26 cellular contexts compared by ENCODE assay signal in genomic region chr10:9097206-9097990, GRCh38.
DNase-seq lines count a peak whose midpoint lies in the region; ATAC-seq, FAIRE-seq and TF ChIP-seq lines count a peak whose summit lies in the region.
"Had no signal": no experiment of that assay in that cellular context is flagged by ENCODE, and none has a peak within 500 bp of the region (broad histone marks: within the 10 kb centered on the region; RNA-seq: fewer than 3 reads in every experiment).

No MANE protein-coding gene starts in this region.

- peaks cover 12% of the 10 kb centered on the region for H3K36me3 Mint-ChIP-seq in stimulated activated naive CD8-positive, alpha-beta T cell treated with anti-CD3 and anti-CD28 coated beads, Interleukin-15, Interleukin-2, amounts not matched to agents 100 ng/mL and 50 ng/mL, for 24 hours (ENCODE audit: low read depth)
- H3K36me3 Mint-ChIP-seq: CD14-positive monocyte; natural killer cell treated with Interleukin-12 subunit alpha and Interleukin-12 subunit beta and Interleukin-15 and Interleukin-18, amount 100 ng/mL, for 72 hours; stimulated activated effector memory CD8-positive, alpha-beta T cell treated with anti-CD3 and anti-CD28 coated beads, Interleukin-12 subunit alpha, Interleukin-12 subunit beta, amount 100 ng/mL, for 72 hours had no signal

- POLR2A ChIA-PET in RWPE1 (lab: Yijun Ruan, JAX; ENCODE audit: low non-redundant PET), result no interaction called here

- peak; percentile 28 for FAIRE-seq in colon (lab: Jason Lieb, UNC)
- FAIRE-seq in GM12892 (lab: Jason Lieb, UNC), result no peak
- FAIRE-seq: frontal cortex had no signal

- H3K9me3 ChIP-seq in psoas muscle, result no peaks in the 10 kb centered on the region
- H3K9me3 ChIP-seq: HAP-1, testis had no signal

- CTCF ChIA-PET in RWPE1 (lab: Yijun Ruan, JAX), result interaction anchor here (0.6 to 0.8 kb wide), 2 partner anchors 205 to 582 kb away, joined by 3 to 4 read pairs; no protein-coding TSS in a partner anchor

- H3K4me3 ChIP-seq in psoas muscle, result no peak overlapping the region
- H3K4me3 ChIP-seq: HAP-1, sigmoid colon, SK-N-MC, testis had no signal

- TF ChIP-seq CTCF in RWPE1 (conservative IDR thresholded peaks at IDR 0.05; ENCODE audit: low read depth) (no peak), psoas muscle (IDR thresholded peaks at IDR 0.05) (no peak)

- no peaks in the 10 kb centered on the region for H3K4me1 ChIP-seq in psoas muscle
- H3K4me1 ChIP-seq: HAP-1, parathyroid adenoma, sigmoid colon, testis had no signal

- no peak for ATAC-seq in stimulated activated naive CD8-positive, alpha-beta T cell treated with anti-CD3 and anti-CD28 coated beads, Interleukin-15, amount 100 ng/mL, for 72 hours
- ATAC-seq in psoas muscle (no peak), HG03039 (IDR thresholded peaks at IDR 0.05; ENCODE audit: unreplicated experiment) (no peak)
- ATAC-seq: activated T-helper 17 cell treated with anti-CD3 and anti-CD28 coated beads, Interleukin-2, amount 50 U/mL, for 72 hours; left cardiac atrium; natural killer cell treated with Interleukin-12 subunit alpha and Interleukin-12 subunit beta and Interleukin-15 and Interleukin-18, amount 100 ng/mL, for 72 hours; stimulated activated effector memory CD8-positive, alpha-beta T cell treated with anti-CD3 and anti-CD28 coated beads, Interleukin-12 subunit alpha, Interleukin-12 subunit beta, amount 100 ng/mL, for 72 hours had no signal

- H3K4me3 Mint-ChIP-seq in stimulated activated naive CD8-positive, alpha-beta T cell treated with anti-CD3 and anti-CD28 coated beads, Interleukin-15, Interleukin-2, amounts not matched to agents 100 ng/mL and 50 ng/mL, for 24 hours, result no peak overlapping the region
- no peak overlapping the region for H3K4me3 Mint-ChIP-seq in stimulated activated naive CD8-positive, alpha-beta T cell treated with anti-CD3 and anti-CD28 coated beads, Interleukin-15, amount 100 ng/mL, for 72 hours
- H3K4me3 Mint-ChIP-seq: CD14-positive monocyte; natural killer cell treated with Interleukin-12 subunit alpha and Interleukin-12 subunit beta and Interleukin-15 and Interleukin-18, amount 100 ng/mL, for 72 hours; stimulated activated effector memory CD8-positive, alpha-beta T cell treated with anti-CD3 and anti-CD28 coated beads, Interleukin-12 subunit alpha, Interleukin-12 subunit beta, amount 100 ng/mL, for 72 hours had no signal

- no peak for DNase-seq in stimulated activated naive CD8-positive, alpha-beta T cell treated with anti-CD3 and anti-CD28 coated beads, Interleukin-15, amount 100 ng/mL, for 72 hours
- DNase-seq in RWPE1 (ENCODE audit: low spot score) (peak; percentile 10), psoas muscle (no peak), NCI-H345 treated with DMSO at 0.1 percent for 48 hours (lab: John Stamatoyannopoulos, UW; ENCODE audit: unreplicated experiment) (no peak), GM12892 (ENCODE audit: insufficient read length) (no peak)
- DNase-seq: amygdala, caudate nucleus, DMS79, KG1, left cardiac atrium, NCI-H1048, NCI-H1930, NCI-H510A, sigmoid colon, testis had no signal

- H3K27ac ChIP-seq in RWPE1, result no peak overlapping the region
- no peak overlapping the region for H3K27ac ChIP-seq in psoas muscle
- H3K27ac ChIP-seq: parathyroid adenoma, sigmoid colon, SK-N-MC, testis had no signal

- peak overlapping the region; percentile 58 for H3K27ac Mint-ChIP-seq in stimulated activated naive CD8-positive, alpha-beta T cell treated with anti-CD3 and anti-CD28 coated beads, Interleukin-15, Interleukin-2, amounts not matched to agents 100 ng/mL and 50 ng/mL, for 24 hours
- no peak overlapping the region for H3K27ac Mint-ChIP-seq in stimulated activated naive CD8-positive, alpha-beta T cell treated with anti-CD3 and anti-CD28 coated beads, Interleukin-15, amount 100 ng/mL, for 72 hours
- H3K27ac Mint-ChIP-seq: activated T-helper 17 cell treated with anti-CD3 and anti-CD28 coated beads, Interleukin-2, amount 50 U/mL, for 72 hours; natural killer cell treated with Interleukin-12 subunit alpha and Interleukin-12 subunit beta and Interleukin-15 and Interleukin-18, amount 100 ng/mL, for 72 hours; stimulated activated effector memory CD8-positive, alpha-beta T cell treated with anti-CD3 and anti-CD28 coated beads, Interleukin-12 subunit alpha, Interleukin-12 subunit beta, amount 100 ng/mL, for 72 hours had no signal

- H3K27me3 ChIP-seq in psoas muscle (ENCODE audit: insufficient read depth in 3 of 3, low read length in 2 of 3), result no peaks in the 10 kb centered on the region
- H3K27me3 ChIP-seq: sigmoid colon, testis had no signal

- peaks cover 45% of the 10 kb centered on the region for H3K4me1 Mint-ChIP-seq in stimulated activated naive CD8-positive, alpha-beta T cell treated with anti-CD3 and anti-CD28 coated beads, Interleukin-15, Interleukin-2, amounts not matched to agents 100 ng/mL and 50 ng/mL, for 24 hours (ENCODE audit: low read depth)
- H3K4me1 Mint-ChIP-seq in stimulated activated naive CD8-positive, alpha-beta T cell treated with anti-CD3 and anti-CD28 coated beads, Interleukin-15, amount 100 ng/mL, for 72 hours, result peaks cover 35% of the 10 kb centered on the region
- H3K4me1 Mint-ChIP-seq: CD14-positive monocyte; stimulated activated effector memory CD8-positive, alpha-beta T cell treated with anti-CD3 and anti-CD28 coated beads, Interleukin-12 subunit alpha, Interleukin-12 subunit beta, amount 100 ng/mL, for 72 hours had no signal

- H3K36me3 ChIP-seq in psoas muscle (ENCODE audit: insufficient read depth in 1 of 2, low read depth in 1 of 2), result no peaks in the 10 kb centered on the region
- H3K36me3 ChIP-seq: HAP-1, sigmoid colon had no signal

- intact Hi-C loops in psoas muscle (cut with DNase I), result no loop called here

- WGBS in psoas muscle, 3 donors, result 38 to 45% (median 42%) methylated on average over 2 of the region's 2 CpGs

- H3K9me3 Mint-ChIP-seq in stimulated activated naive CD8-positive, alpha-beta T cell treated with anti-CD3 and anti-CD28 coated beads, Interleukin-15, Interleukin-2, amounts not matched to agents 100 ng/mL and 50 ng/mL, for 24 hours, result peaks cover 5% of the 10 kb centered on the region
- H3K9me3 Mint-ChIP-seq in stimulated activated naive CD8-positive, alpha-beta T cell treated with anti-CD3 and anti-CD28 coated beads, Interleukin-15, amount 100 ng/mL, for 72 hours, result peaks cover 0 to 6% of the 10 kb centered on the region in 2 donors
- H3K9me3 Mint-ChIP-seq: activated T-helper 17 cell treated with anti-CD3 and anti-CD28 coated beads, Interleukin-2, amount 50 U/mL, for 72 hours; natural killer cell treated with Interleukin-12 subunit alpha and Interleukin-12 subunit beta and Interleukin-15 and Interleukin-18, amount 100 ng/mL, for 72 hours; stimulated activated effector memory CD8-positive, alpha-beta T cell treated with anti-CD3 and anti-CD28 coated beads, Interleukin-12 subunit alpha, Interleukin-12 subunit beta, amount 100 ng/mL, for 72 hours had no signal

- H3K27me3 Mint-ChIP-seq in stimulated activated naive CD8-positive, alpha-beta T cell treated with anti-CD3 and anti-CD28 coated beads, Interleukin-15, Interleukin-2, amounts not matched to agents 100 ng/mL and 50 ng/mL, for 24 hours, result no peaks in the 10 kb centered on the region
- H3K27me3 Mint-ChIP-seq in stimulated activated naive CD8-positive, alpha-beta T cell treated with anti-CD3 and anti-CD28 coated beads, Interleukin-15, amount 100 ng/mL, for 72 hours, result no peaks in the 10 kb centered on the region
- H3K27me3 Mint-ChIP-seq: activated T-helper 17 cell treated with anti-CD3 and anti-CD28 coated beads, Interleukin-2, amount 50 U/mL, for 72 hours had no signal

- TF ChIP-seq POLR2A in GM12892 (IDR thresholded peaks at IDR 0.05; ENCODE audit: low read depth, low read length), result no peak
